ENCODE assay signal across 9 cellular contexts in genomic region chr10:113959383-113959760, GRCh38.
DNase-seq lines count a peak whose midpoint lies in the region; ATAC-seq and TF ChIP-seq lines count a peak whose summit lies in the region.
"Had no signal": no experiment of that assay in that cellular context is flagged by ENCODE, and none has a peak within 500 bp of the region (broad histone marks: within the 10 kb centered on the region; RNA-seq: fewer than 3 reads in every experiment).

No MANE protein-coding gene starts in this region.

- H3K79me1 ChIP-seq in neuronal stem cell (ENCODE audit: low read depth, low read length) = no peaks in the 10 kb centered on the region

- CTCF ChIA-PET in A673 (lab: Charles Lee) = no interaction called here

- peak overlapping the region; percentile 77 for H2AK5ac ChIP-seq in neuronal stem cell (ENCODE audit: low read depth, low read length)

- H3K23ac ChIP-seq in neuronal stem cell (ENCODE audit: low read depth, low read length, poor library complexity) = no peak overlapping the region

- BruUV-seq in A673 (replicated peaks; lab: Mats Ljungman, UMichigan) = no TSS peak

- H4K91ac ChIP-seq in neuronal stem cell (ENCODE audit: low read depth, low read length, poor library complexity) = no peak overlapping the region

- no peak overlapping the region for H3K4ac ChIP-seq in neuronal stem cell (ENCODE audit: low read length)

- H2BK15ac ChIP-seq in neuronal stem cell (ENCODE audit: low read length) = peak overlapping the region; percentile 4

- H3K27me3 ChIP-seq in neuronal stem cell (ENCODE audit: control insufficient read depth in 3 of 3, insufficient read depth in 3 of 3, low read depth in 1 of 3, low read length in 3 of 3) (no peaks in the 10 kb centered on the region), A673 (replicated peaks; ENCODE audit: insufficient read depth, low read depth, low read length, poor library complexity) (no peaks in the 10 kb centered on the region)

- DNase-seq in NCI-H69 (lab: John Stamatoyannopoulos, UW) = peak; percentile 90
- no peak for DNase-seq in neuronal stem cell (ENCODE audit: low spot score)
- DNase-seq in A673 (ENCODE audit: low spot score) = no peak
- no peak for DNase-seq in stimulated activated CD4-positive, alpha-beta T cell treated with anti-CD3 and anti-CD28 coated beads, Interleukin-12 subunit alpha, Interleukin-12 subunit beta, amount 100 ng/mL, for 4 hours
- no peak for DNase-seq in H4 (ENCODE audit: low spot score)
- DNase-seq in effector CD4-positive, alpha-beta T cell = no peak

- H3K18ac ChIP-seq in neuronal stem cell (ENCODE audit: low read length) = no peak overlapping the region

- intact Hi-C loops in A673 (cut with micrococcal nuclease; ENCODE audit: unreplicated experiment) = no loop called here

- H3K4me2 ChIP-seq in neuronal stem cell (ENCODE audit: insufficient read depth, low read length, poor library complexity, severe bottlenecking) = no peak overlapping the region

- H3K9me3 ChIP-seq in neuronal stem cell (replicated peaks in 1 of 2; ENCODE audit: control insufficient read depth in 2 of 2, insufficient read depth in 1 of 2, low read depth in 1 of 2, low read length in 2 of 2) (peaks cover 0 to 2% of the 10 kb centered on the region in 2 donors), A673 (ENCODE audit: low read depth, low read length, poor library complexity, severe bottlenecking) (no peaks in the 10 kb centered on the region)

- H3K4me1 ChIP-seq in neuronal stem cell (ENCODE audit: control insufficient read depth in 2 of 2, insufficient read depth in 1 of 2, low read depth in 1 of 2, low read length in 2 of 2) = peaks cover 17 to 23% of the 10 kb centered on the region in 2 donors
- H3K4me1 ChIP-seq in A673 (ENCODE audit: insufficient read depth, low read length, poor library complexity, severe bottlenecking) = peaks cover 26% of the 10 kb centered on the region

- H3K27ac ChIP-seq in neuronal stem cell (replicated peaks; ENCODE audit: low read length) = no peak overlapping the region
- H3K27ac ChIP-seq in A673 (ENCODE audit: low read depth, low read length, poor library complexity, severe bottlenecking) = no peak overlapping the region

- ATAC-seq in GM18502 (IDR thresholded peaks at IDR 0.05; ENCODE audit: poor library complexity, unreplicated experiment) (peak; percentile 70), HG02610 (IDR thresholded peaks at IDR 0.05; ENCODE audit: unreplicated experiment) (peak; percentile 53)

- H3K14ac ChIP-seq in neuronal stem cell (ENCODE audit: low read length) = no peak overlapping the region

- WGBS in neuronal stem cell (ENCODE audit: extremely low coverage in 2 of 2, insufficient read length in 2 of 2, insufficient replicate concordance in 1 of 2), 2 donors = no CpG with 5 or more reads among the region's 6 CpGs

- H3K36me3 ChIP-seq in neuronal stem cell (replicated peaks in 1 of 2; ENCODE audit: control insufficient read depth in 2 of 2, insufficient read depth in 2 of 2, low read length in 2 of 2) (no peaks in the 10 kb centered on the region), A673 (ENCODE audit: insufficient read depth, low read length, poor library complexity, severe bottlenecking) (no peaks in the 10 kb centered on the region)

- H2BK120ac ChIP-seq in neuronal stem cell (ENCODE audit: low read depth, low read length) = no peak overlapping the region

- no peak overlapping the region for H2BK5ac ChIP-seq in neuronal stem cell (ENCODE audit: low read length)

- POLR2A ChIA-PET in A673 (lab: Charles Lee; ENCODE audit: low non-redundant PET) = no interaction called here

- no peak for TF ChIP-seq CTCF in A673 (conservative IDR thresholded peaks at IDR 0.05; ENCODE audit: low read depth, low read length)

- no peak overlapping the region for H2BK12ac ChIP-seq in neuronal stem cell (ENCODE audit: low read length)

- peak overlapping the region; percentile 18 for H2AFZ ChIP-seq in neuronal stem cell (ENCODE audit: low read length)

- no peak overlapping the region for H4K8ac ChIP-seq in neuronal stem cell (ENCODE audit: low read depth, low read length)

- no peak overlapping the region for H3K4me3 ChIP-seq in neuronal stem cell (ENCODE audit: low read length in 2 of 2)
- no peak overlapping the region for H3K4me3 ChIP-seq in A673 (ENCODE audit: low read depth, low read length, poor library complexity, severe bottlenecking)
- H3K4me3 ChIP-seq: skin epidermis had no signal

- no peak overlapping the region for H3K9ac ChIP-seq in neuronal stem cell (ENCODE audit: low read depth, low read length, poor library complexity)
